ENCODE assay signal across 8 cellular contexts in genomic region chr7:100888988-100889760, GRCh38. TPM values are rescaled to one million over a fixed set of nuclear protein-coding genes. Genes with fewer than 3 reads are reported as not detected.
DNase-seq lines count a peak whose midpoint lies in the region; ATAC-seq and TF ChIP-seq lines count a peak whose summit lies in the region.

Gene UFSP1, minus strand, starts transcription at chr7:100889715. Its CDS starts 444 bp downstream, at chr7:100889271.

- H3K27me3 Mint-ChIP-seq in activated CD4-positive, alpha-beta T cell treated with anti-CD3 and anti-CD28 coated beads for 36 hours: peaks cover 13% of the 10 kb centered on the region

- ATAC-seq in activated CD4-positive, alpha-beta T cell treated with anti-CD3 and anti-CD28 coated beads for 36 hours: peak; percentile 41
- peak; percentile 35 for ATAC-seq in HG02852 (IDR thresholded peaks at IDR 0.05; ENCODE audit: unreplicated experiment)

- intact Hi-C loops in activated CD4-positive, alpha-beta T cell treated with anti-CD3 and anti-CD28 coated beads for 36 hours (cut with DNase I, micrococcal nuclease): loop anchor here (1.0 to 5.0 kb wide), 9 partner anchors 14 to 329 kb away; partner anchors contain the start of genes SLC12A9 (in 2 of the 2), AP1S1 (in 1 of the 2), GNB2 (in 1 of the 2) and MOSPD3 (in 1 of the 2)
- intact Hi-C loops in esophagus muscularis mucosa (cut with DNase I): loop anchor here (10.0 kb wide), 1 partner anchor 184 kb away; the partner anchor contains the start of gene POP7

- TF ChIP-seq CTCF in esophagus muscularis mucosa (IDR thresholded peaks at IDR 0.05): no peak
- peak; percentile 31 for TF ChIP-seq CTCF in neutrophil (IDR thresholded peaks at IDR 0.05)
- no peak for TF ChIP-seq CTCF in GM13976 (IDR thresholded peaks at IDR 0.05; ENCODE audit: borderline replicate concordance, control extremely low read depth, extremely low read depth, insufficient read depth, missing control alignments)

- CTCF ChIA-PET in activated CD4-positive, alpha-beta T cell treated with anti-CD3 and anti-CD28 coated beads for 36 hours (lab: Charles Lee): interaction anchor here (0.6 to 3.5 kb wide), 14 partner anchors 9 to 255 kb away, joined by 3 to 24 read pairs (median 6); partner anchors contain the start of genes POP7, SLC12A9 and SRRT

- H3K4me1 ChIP-seq in SJSA1 (replicated peaks): peaks cover 29% of the 10 kb centered on the region
- peaks cover 31 to 42% (median 37%) of the 10 kb centered on the region in 4 donors for H3K4me1 ChIP-seq in esophagus muscularis mucosa
- H3K4me1 ChIP-seq in neutrophil (ENCODE audit: control insufficient read depth in 1 of 2, insufficient read depth in 1 of 2, low read depth in 1 of 2, low read length in 1 of 2): peaks cover 51 to 53% of the 10 kb centered on the region in 2 experiments

- no CpG with 5 or more reads among the region's 73 CpGs for WGBS in esophagus muscularis mucosa

- no peak for TF ChIP-seq POLR2A in esophagus muscularis mucosa (IDR thresholded peaks at IDR 0.05; ENCODE audit: low read depth)

- POLR2A ChIA-PET in activated CD4-positive, alpha-beta T cell treated with anti-CD3 and anti-CD28 coated beads for 36 hours (lab: Charles Lee): interaction anchor here (0.5 to 5.6 kb wide), 9 partner anchors 9 to 1093 kb away, joined by 3 to 73 read pairs (median 4); partner anchors contain the start of genes FBXO24, LRCH4, POP7 and SLC12A9

- H3K4me1 Mint-ChIP-seq in activated CD4-positive, alpha-beta T cell treated with anti-CD3 and anti-CD28 coated beads for 36 hours: peaks cover 42% of the 10 kb centered on the region

- H3K4me3 ChIP-seq in SJSA1: peak within 1 kb of the TSS; percentile 53
- H3K4me3 ChIP-seq in esophagus muscularis mucosa: peak within 1 kb of the TSS; percentile 63 to 87 (median 70)
- peak within 1 kb of the TSS; percentile 88 to 98 for H3K4me3 ChIP-seq in neutrophil (ENCODE audit: low read depth in 1 of 2, low read length in 1 of 2)

- H3K27ac Mint-ChIP-seq in activated CD4-positive, alpha-beta T cell treated with anti-CD3 and anti-CD28 coated beads for 36 hours: peak within 1 kb of the TSS; percentile 91

- H3K4me3 Mint-ChIP-seq in activated CD4-positive, alpha-beta T cell treated with anti-CD3 and anti-CD28 coated beads for 36 hours: peak within 1 kb of the TSS; percentile 77

- H3K36me3 ChIP-seq in SJSA1: peaks cover 53% of the 10 kb centered on the region
- peaks cover 39 to 47% (median 46%) of the 10 kb centered on the region in 4 donors for H3K36me3 ChIP-seq in esophagus muscularis mucosa
- peaks cover 33% of the 10 kb centered on the region for H3K36me3 ChIP-seq in neutrophil

- no peak for TF ChIP-seq EP300 in esophagus muscularis mucosa (IDR thresholded peaks at IDR 0.05)

- H3K27ac ChIP-seq in SJSA1 (peak within 1 kb of the TSS; percentile 51), esophagus muscularis mucosa (replicated peaks in 1 of 4) (peak within 1 kb of the TSS; percentile 90 to 95 (median 92)), neutrophil (peak within 1 kb of the TSS; percentile 93)

- no peaks in the 10 kb centered on the region for H3K9me3 Mint-ChIP-seq in activated CD4-positive, alpha-beta T cell treated with anti-CD3 and anti-CD28 coated beads for 36 hours (ENCODE audit: low read depth)

- DNase-seq in activated CD4-positive, alpha-beta T cell treated with anti-CD3 and anti-CD28 coated beads for 36 hours: peak; percentile 37
- DNase-seq in activated CD4-positive, alpha-beta T cell treated with anti-CD3 and anti-CD28 coated beads, Interleukin-2, amount 50 U/mL, for 4 hours: no peak
- DNase-seq in SJSA1 (ENCODE audit: low read depth in 1 of 2, low spot score in 2 of 2) (peak; percentile 47 to 83), esophagus muscularis mucosa (ENCODE audit: extremely low spot score) (no peak), DMS153 (lab: John Stamatoyannopoulos, UW) (no peak), GM13976 (ENCODE audit: low spot score) (no peak)

- H3K9me3 ChIP-seq in SJSA1 (replicated peaks) (no peaks in the 10 kb centered on the region), esophagus muscularis mucosa (no peaks in the 10 kb centered on the region), neutrophil (no peaks in the 10 kb centered on the region)

- H3K27me3 ChIP-seq in SJSA1 (replicated peaks) (peaks cover 1% of the 10 kb centered on the region; the same call in 1 of the 2 replicates), esophagus muscularis mucosa (peaks cover 0 to 12% (median 1%) of the 10 kb centered on the region in 4 donors), neutrophil (peaks cover 44% of the 10 kb centered on the region)

- in situ Hi-C loops in GM13976 (cut with MboI; ENCODE audit: low sequenced_read_pairs, unreplicated experiment): no loop called here

- peaks cover 44% of the 10 kb centered on the region for H3K36me3 Mint-ChIP-seq in activated CD4-positive, alpha-beta T cell treated with anti-CD3 and anti-CD28 coated beads for 36 hours (ENCODE audit: low read depth)

RNA-seq across cellular contexts. Expression of gene UFSP1, which starts in this region (rescaled TPM):
- 1 to 10 TPM; 1.5 to 1.7 TPM for total RNA-seq in activated CD4-positive, alpha-beta T cell treated with anti-CD3 and anti-CD28 coated beads for 36 hours
- total RNA-seq in SJSA1 (2014; rRNA removed; shearing (Covaris generic)): 3.1 and 3.7 TPM in 2 replicates
- total RNA-seq in esophagus muscularis mucosa: 1 to 10 TPM; 2.1 to 8.7 (median 5.7) TPM

Comparison
In these comparisons a context has a peak if more than half of its experiments do, and no peak if none do; other contexts are left out.
1. DNase-seq: peak in activated CD4-positive, alpha-beta T cell treated with anti-CD3 and anti-CD28 coated beads for 36 hours (single experiment) and SJSA1 (2 of 2); none in activated CD4-positive, alpha-beta T cell treated with anti-CD3 and anti-CD28 coated beads, Interleukin-2, amount 50 U/mL, for 4 hours (0 of 2), esophagus muscularis mucosa (single experiment), DMS153 (single experiment) and GM13976 (single experiment).
2. Peak in every context shown above with its lines, with median percentiles within 50 percentile points of each other: H3K27ac ChIP-seq and H3K4me3 ChIP-seq.